Comparison of ENCODE assay signal across 1 cellular context in the genomic region with DNA sequence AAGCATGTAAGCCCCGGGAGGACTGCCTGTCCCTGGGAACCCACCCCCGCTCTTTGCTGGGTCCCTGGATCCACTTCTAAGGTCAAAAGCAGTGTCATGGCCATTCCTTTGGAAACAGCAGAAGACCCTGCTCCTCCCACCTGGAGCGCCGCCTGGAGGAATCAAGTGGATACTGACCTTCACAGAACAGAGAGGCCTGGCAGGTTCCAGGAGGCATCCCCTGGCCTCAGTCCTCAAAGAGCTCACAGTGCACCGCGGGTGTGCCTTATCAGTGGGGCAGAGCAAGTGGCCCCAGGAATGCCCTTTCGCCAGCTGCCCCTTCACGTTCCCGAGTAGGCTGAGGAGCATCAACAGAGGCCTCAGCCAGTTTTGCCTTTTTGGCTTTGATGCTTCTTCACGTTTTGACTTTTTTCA.
TF ChIP-seq lines count a peak whose summit lies in the region.

No MANE protein-coding gene starts in this region.

TF ChIP-seq in HepG2, 621 proteins besides CTCF, POLR2A, EP300 and RAD21 (continued from another document and continues in another):
- TF ChIP-seq, protein P1, sequence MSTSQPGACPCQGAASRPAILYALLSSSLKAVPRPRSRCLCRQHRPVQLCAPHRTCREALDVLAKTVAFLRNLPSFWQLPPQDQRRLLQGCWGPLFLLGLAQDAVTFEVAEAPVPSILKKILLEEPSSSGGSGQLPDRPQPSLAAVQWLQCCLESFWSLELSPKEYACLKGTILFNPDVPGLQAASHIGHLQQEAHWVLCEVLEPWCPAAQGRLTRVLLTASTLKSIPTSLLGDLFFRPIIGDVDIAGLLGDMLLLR (CRISPR knock-in tag; IDR thresholded peaks at IDR 0.05): no peak
- TF ChIP-seq YEATS2 (CRISPR knock-in tag; IDR thresholded peaks at IDR 0.05; ENCODE audit: borderline replicate concordance) (no peak), RAD51 (IDR thresholded peaks at IDR 0.05; ENCODE audit: borderline replicate concordance) (no peak), ZNF235 (CRISPR knock-in tag; IDR thresholded peaks at IDR 0.05; ENCODE audit: borderline replicate concordance) (no peak; the same call in 1 of the 2 replicates), ZFYVE20 (CRISPR knock-in tag; IDR thresholded peaks at IDR 0.05; ENCODE audit: borderline replicate concordance, low read depth) (no peak), ZNF333 (CRISPR knock-in tag; IDR thresholded peaks at IDR 0.05; ENCODE audit: borderline replicate concordance) (no peak), ZSCAN12 (CRISPR knock-in tag; IDR thresholded peaks at IDR 0.05) (no peak), ZNF335 (CRISPR knock-in tag; IDR thresholded peaks at IDR 0.05) (0 out of 2 replicates have a peak, but pooled peaks have one; percentile 70), ZNF282 (IDR thresholded peaks at IDR 0.05; ENCODE audit: partially characterized antibody) (no peak), SALL2 (CRISPR knock-in tag; IDR thresholded peaks at IDR 0.05) (no peak), ZNF570 (CRISPR knock-in tag; IDR thresholded peaks at IDR 0.05; ENCODE audit: borderline replicate concordance) (no peak), KLF13 (CRISPR knock-in tag; IDR thresholded peaks at IDR 0.05) (no peak), HNRNPK (IDR thresholded peaks at IDR 0.05; ENCODE audit: low read depth, low read length, poor library complexity, severe bottlenecking) (no peak), MIXL1 (CRISPR knock-in tag; IDR thresholded peaks at IDR 0.05) (peak; percentile 65; the same call in 1 of the 2 replicates), SMAD1 (CRISPR knock-in tag; IDR thresholded peaks at IDR 0.05; ENCODE audit: borderline replicate concordance, low read depth) (no peak; the same call in 1 of the 2 replicates), SNAPC2 (CRISPR knock-in tag; IDR thresholded peaks at IDR 0.05) (no peak), HOXA5 (CRISPR knock-in tag; IDR thresholded peaks at IDR 0.05) (no peak), ZNF441 (CRISPR knock-in tag; IDR thresholded peaks at IDR 0.05; ENCODE audit: borderline replicate concordance) (peak; percentile 56; the same call in 1 of the 2 replicates), RORA (CRISPR knock-in tag; IDR thresholded peaks at IDR 0.05) (no peak), SETDB1 (CRISPR knock-in tag; IDR thresholded peaks at IDR 0.05; ENCODE audit: borderline replicate concordance) (no peak), HNRNPL (IDR thresholded peaks at IDR 0.05; ENCODE audit: low read depth, low read length) (0 out of 2 replicates have a peak, but pooled peaks have one; percentile 56), ZNF720 (CRISPR knock-in tag; IDR thresholded peaks at IDR 0.05) (no peak), ZFP36L1 (CRISPR knock-in tag; IDR thresholded peaks at IDR 0.05) (peak; percentile 94), REPIN1 (CRISPR knock-in tag; IDR thresholded peaks at IDR 0.05; ENCODE audit: borderline replicate concordance, low read depth) (no peak), LCORL (IDR thresholded peaks at IDR 0.05) (no peak), LCORL (CRISPR knock-in tag; IDR thresholded peaks at IDR 0.05) (peak; percentile 29; the same call in 1 of the 2 replicates), TOPORS (CRISPR knock-in tag; IDR thresholded peaks at IDR 0.05) (no peak), ZNF737 (CRISPR knock-in tag; IDR thresholded peaks at IDR 0.05; ENCODE audit: borderline replicate concordance) (no peak), STAT5B (CRISPR knock-in tag; IDR thresholded peaks at IDR 0.05) (0 out of 2 replicates have a peak, but pooled peaks have one; percentile 42), KDM5A (IDR thresholded peaks at IDR 0.05; ENCODE audit: borderline replicate concordance, low read length) (no peak), GZF1 (CRISPR knock-in tag; IDR thresholded peaks at IDR 0.05) (no peak), ZNF879 (CRISPR knock-in tag; IDR thresholded peaks at IDR 0.05) (no peak), GTF3A (CRISPR knock-in tag; conservative IDR thresholded peaks at IDR 0.05) (no peak), NFKB2 (CRISPR knock-in tag; IDR thresholded peaks at IDR 0.05; ENCODE audit: borderline replicate concordance) (peak; percentile 64; the same call in 1 of the 2 replicates), MEF2D (CRISPR knock-in tag; IDR thresholded peaks at IDR 0.05) (0 out of 2 replicates have a peak, but pooled peaks have one; percentile 61), FOXM1 (CRISPR knock-in tag; IDR thresholded peaks at IDR 0.05) (no peak), PCBP1 (IDR thresholded peaks at IDR 0.05; ENCODE audit: borderline replicate concordance, low read depth, low read length) (no peak)
- TF ChIP-seq, protein P2, sequence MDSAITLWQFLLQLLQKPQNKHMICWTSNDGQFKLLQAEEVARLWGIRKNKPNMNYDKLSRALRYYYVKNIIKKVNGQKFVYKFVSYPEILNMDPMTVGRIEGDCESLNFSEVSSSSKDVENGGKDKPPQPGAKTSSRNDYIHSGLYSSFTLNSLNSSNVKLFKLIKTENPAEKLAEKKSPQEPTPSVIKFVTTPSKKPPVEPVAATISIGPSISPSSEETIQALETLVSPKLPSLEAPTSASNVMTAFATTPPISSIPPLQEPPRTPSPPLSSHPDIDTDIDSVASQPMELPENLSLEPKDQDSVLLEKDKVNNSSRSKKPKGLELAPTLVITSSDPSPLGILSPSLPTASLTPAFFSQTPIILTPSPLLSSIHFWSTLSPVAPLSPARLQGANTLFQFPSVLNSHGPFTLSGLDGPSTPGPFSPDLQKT (CRISPR knock-in tag; IDR thresholded peaks at IDR 0.05; ENCODE audit: borderline replicate concordance): no peak
- TF ChIP-seq, protein P3, sequence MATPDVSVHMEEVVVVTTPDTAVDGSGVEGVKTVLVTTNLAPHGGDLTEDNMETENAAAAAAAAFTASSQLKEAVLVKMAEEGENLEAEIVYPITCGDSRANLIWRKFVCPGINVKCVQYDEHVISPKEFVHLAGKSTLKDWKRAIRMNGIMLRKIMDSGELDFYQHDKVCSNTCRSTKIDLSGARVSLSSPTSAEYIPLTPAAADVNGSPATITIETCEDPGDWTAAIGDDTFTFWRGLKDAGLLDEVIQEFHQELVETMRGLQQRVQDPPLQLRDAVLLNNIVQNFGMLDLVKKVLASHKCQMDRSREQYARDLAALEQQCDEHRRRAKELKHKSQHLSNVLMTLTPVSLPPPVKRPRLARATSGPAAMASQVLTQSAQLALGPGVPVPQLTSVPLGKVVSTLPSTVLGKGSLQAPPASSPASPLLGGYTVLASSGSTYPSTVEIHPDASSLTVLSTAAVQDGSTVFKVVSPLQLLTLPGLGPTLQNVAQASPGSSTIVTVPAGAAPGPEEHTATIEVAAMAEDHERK (CRISPR knock-in tag; IDR thresholded peaks at IDR 0.05; ENCODE audit: low read depth): no peak
- TF ChIP-seq, protein P4, sequence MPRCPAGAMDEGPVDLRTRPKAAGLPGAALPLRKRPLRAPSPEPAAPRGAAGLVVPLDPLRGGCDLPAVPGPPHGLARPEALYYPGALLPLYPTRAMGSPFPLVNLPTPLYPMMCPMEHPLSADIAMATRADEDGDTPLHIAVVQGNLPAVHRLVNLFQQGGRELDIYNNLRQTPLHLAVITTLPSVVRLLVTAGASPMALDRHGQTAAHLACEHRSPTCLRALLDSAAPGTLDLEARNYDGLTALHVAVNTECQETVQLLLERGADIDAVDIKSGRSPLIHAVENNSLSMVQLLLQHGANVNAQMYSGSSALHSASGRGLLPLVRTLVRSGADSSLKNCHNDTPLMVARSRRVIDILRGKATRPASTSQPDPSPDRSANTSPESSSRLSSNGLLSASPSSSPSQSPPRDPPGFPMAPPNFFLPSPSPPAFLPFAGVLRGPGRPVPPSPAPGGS (CRISPR knock-in tag; IDR thresholded peaks at IDR 0.05): no peak
- TF ChIP-seq, protein P5, sequence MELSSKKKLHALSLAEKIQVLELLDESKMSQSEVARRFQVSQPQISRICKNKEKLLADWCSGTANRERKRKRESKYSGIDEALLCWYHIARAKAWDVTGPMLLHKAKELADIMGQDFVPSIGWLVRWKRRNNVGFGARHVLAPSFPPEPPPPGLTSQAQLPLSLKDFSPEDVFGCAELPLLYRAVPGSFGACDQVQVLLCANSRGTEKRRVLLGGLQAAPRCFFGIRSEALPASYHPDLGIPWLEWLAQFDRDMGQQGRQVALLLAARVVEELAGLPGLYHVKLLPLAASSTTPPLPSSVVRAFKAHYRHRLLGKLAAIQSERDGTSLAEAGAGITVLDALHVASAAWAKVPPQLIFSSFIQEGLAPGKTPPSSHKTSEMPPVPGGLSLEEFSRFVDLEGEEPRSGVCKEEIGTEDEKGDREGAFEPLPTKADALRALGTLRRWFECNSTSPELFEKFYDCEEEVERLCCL (CRISPR knock-in tag; IDR thresholded peaks at IDR 0.05; ENCODE audit: borderline replicate concordance): no peak
- TF ChIP-seq, protein P6, sequence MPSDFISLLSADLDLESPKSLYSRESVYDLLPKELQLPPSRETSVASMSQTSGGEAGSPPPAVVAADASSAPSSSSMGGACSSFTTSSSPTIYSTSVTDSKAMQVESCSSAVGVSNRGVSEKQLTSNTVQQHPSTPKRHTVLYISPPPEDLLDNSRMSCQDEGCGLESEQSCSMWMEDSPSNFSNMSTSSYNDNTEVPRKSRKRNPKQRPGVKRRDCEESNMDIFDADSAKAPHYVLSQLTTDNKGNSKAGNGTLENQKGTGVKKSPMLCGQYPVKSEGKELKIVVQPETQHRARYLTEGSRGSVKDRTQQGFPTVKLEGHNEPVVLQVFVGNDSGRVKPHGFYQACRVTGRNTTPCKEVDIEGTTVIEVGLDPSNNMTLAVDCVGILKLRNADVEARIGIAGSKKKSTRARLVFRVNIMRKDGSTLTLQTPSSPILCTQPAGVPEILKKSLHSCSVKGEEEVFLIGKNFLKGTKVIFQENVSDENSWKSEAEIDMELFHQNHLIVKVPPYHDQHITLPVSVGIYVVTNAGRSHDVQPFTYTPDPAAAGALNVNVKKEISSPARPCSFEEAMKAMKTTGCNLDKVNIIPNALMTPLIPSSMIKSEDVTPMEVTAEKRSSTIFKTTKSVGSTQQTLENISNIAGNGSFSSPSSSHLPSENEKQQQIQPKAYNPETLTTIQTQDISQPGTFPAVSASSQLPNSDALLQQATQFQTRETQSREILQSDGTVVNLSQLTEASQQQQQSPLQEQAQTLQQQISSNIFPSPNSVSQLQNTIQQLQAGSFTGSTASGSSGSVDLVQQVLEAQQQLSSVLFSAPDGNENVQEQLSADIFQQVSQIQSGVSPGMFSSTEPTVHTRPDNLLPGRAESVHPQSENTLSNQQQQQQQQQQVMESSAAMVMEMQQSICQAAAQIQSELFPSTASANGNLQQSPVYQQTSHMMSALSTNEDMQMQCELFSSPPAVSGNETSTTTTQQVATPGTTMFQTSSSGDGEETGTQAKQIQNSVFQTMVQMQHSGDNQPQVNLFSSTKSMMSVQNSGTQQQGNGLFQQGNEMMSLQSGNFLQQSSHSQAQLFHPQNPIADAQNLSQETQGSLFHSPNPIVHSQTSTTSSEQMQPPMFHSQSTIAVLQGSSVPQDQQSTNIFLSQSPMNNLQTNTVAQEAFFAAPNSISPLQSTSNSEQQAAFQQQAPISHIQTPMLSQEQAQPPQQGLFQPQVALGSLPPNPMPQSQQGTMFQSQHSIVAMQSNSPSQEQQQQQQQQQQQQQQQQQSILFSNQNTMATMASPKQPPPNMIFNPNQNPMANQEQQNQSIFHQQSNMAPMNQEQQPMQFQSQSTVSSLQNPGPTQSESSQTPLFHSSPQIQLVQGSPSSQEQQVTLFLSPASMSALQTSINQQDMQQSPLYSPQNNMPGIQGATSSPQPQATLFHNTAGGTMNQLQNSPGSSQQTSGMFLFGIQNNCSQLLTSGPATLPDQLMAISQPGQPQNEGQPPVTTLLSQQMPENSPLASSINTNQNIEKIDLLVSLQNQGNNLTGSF (CRISPR knock-in tag; IDR thresholded peaks at IDR 0.05): no peak
- TF ChIP-seq, protein P7, sequence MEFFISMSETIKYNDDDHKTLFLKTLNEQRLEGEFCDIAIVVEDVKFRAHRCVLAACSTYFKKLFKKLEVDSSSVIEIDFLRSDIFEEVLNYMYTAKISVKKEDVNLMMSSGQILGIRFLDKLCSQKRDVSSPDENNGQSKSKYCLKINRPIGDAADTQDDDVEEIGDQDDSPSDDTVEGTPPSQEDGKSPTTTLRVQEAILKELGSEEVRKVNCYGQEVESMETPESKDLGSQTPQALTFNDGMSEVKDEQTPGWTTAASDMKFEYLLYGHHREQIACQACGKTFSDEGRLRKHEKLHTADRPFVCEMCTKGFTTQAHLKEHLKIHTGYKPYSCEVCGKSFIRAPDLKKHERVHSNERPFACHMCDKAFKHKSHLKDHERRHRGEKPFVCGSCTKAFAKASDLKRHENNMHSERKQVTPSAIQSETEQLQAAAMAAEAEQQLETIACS (CRISPR knock-in tag; IDR thresholded peaks at IDR 0.05): no peak
- TF ChIP-seq, protein P8, sequence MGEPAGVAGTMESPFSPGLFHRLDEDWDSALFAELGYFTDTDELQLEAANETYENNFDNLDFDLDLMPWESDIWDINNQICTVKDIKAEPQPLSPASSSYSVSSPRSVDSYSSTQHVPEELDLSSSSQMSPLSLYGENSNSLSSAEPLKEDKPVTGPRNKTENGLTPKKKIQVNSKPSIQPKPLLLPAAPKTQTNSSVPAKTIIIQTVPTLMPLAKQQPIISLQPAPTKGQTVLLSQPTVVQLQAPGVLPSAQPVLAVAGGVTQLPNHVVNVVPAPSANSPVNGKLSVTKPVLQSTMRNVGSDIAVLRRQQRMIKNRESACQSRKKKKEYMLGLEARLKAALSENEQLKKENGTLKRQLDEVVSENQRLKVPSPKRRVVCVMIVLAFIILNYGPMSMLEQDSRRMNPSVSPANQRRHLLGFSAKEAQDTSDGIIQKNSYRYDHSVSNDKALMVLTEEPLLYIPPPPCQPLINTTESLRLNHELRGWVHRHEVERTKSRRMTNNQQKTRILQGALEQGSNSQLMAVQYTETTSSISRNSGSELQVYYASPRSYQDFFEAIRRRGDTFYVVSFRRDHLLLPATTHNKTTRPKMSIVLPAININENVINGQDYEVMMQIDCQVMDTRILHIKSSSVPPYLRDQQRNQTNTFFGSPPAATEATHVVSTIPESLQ (CRISPR knock-in tag; conservative IDR thresholded peaks at IDR 0.05): peak; percentile 74; the same call in 1 of the 2 replicates
